ENCODE assay signal across 1 cellular context in genomic region chrY:15455133-15455937, GRCh38.
TF ChIP-seq lines count a peak whose summit lies in the region.

No MANE protein-coding gene starts in this region.

TF ChIP-seq in GM23338, 12 proteins besides CTCF, POLR2A, EP300 and RAD21 (continued from another document):
- TF ChIP-seq ZNF462 (CRISPR knock-in tag; IDR thresholded peaks at IDR 0.05) (no peak), EZH2phosphoT487 (IDR thresholded peaks at IDR 0.05; ENCODE audit: unreplicated experiment) (no peak), CREB1 (CRISPR knock-in tag; IDR thresholded peaks at IDR 0.05; ENCODE audit: low read depth) (no peak), STAT1 (IDR thresholded peaks at IDR 0.05; ENCODE audit: unreplicated experiment) (no peak), NANOG (IDR thresholded peaks at IDR 0.05; ENCODE audit: borderline replicate concordance) (no peak), JUNB (IDR thresholded peaks at IDR 0.05; ENCODE audit: unreplicated experiment) (no peak), ZNF331 (CRISPR knock-in tag; IDR thresholded peaks at IDR 0.05; ENCODE audit: low read depth) (no peak), ZNF114 (CRISPR knock-in tag; IDR thresholded peaks at IDR 0.05) (no peak), POLR2AphosphoS5 (IDR thresholded peaks at IDR 0.05; ENCODE audit: low read depth) (no peak)
- TF ChIP-seq, protein P1, sequence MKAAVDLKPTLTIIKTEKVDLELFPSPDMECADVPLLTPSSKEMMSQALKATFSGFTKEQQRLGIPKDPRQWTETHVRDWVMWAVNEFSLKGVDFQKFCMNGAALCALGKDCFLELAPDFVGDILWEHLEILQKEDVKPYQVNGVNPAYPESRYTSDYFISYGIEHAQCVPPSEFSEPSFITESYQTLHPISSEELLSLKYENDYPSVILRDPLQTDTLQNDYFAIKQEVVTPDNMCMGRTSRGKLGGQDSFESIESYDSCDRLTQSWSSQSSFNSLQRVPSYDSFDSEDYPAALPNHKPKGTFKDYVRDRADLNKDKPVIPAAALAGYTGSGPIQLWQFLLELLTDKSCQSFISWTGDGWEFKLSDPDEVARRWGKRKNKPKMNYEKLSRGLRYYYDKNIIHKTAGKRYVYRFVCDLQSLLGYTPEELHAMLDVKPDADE (IDR thresholded peaks at IDR 0.05) = no peak
